Comparison of ENCODE assay signal across 20 cellular contexts in genomic region chr10:87713707-87714106, GRCh38. TPM values are rescaled to one million over a fixed set of nuclear protein-coding genes. Genes with fewer than 3 reads are reported as not detected.
DNase-seq lines count a peak whose midpoint lies in the region; ATAC-seq and TF ChIP-seq lines count a peak whose summit lies in the region.
"Had no signal": no experiment of that assay in that cellular context is flagged by ENCODE, and none has a peak within 500 bp of the region (broad histone marks: within the 10 kb centered on the region; RNA-seq: fewer than 3 reads in every experiment).

No MANE protein-coding gene starts in this region.

- H3K9me3 ChIP-seq in left ventricle myocardium inferior (replicated peaks) (no peaks in the 10 kb centered on the region), heart left ventricle (no peaks in the 10 kb centered on the region), neuron (ENCODE audit: low read length) (no peaks in the 10 kb centered on the region), upper lobe of right lung (no peaks in the 10 kb centered on the region)
- no peaks in the 10 kb centered on the region for H3K9me3 ChIP-seq in CD8-positive, alpha-beta memory T cell (ENCODE audit: low read length)
- H3K9me3 ChIP-seq: SJSA1 had no signal

- peaks cover 9% of the 10 kb centered on the region for H3K36me3 Mint-ChIP-seq in endothelial cell (ENCODE audit: low read depth, unreplicated experiment)
- H3K36me3 Mint-ChIP-seq in CD8-positive, alpha-beta memory T cell: no peaks in the 10 kb centered on the region

- CTCF ChIA-PET in CD8-positive, alpha-beta memory T cell (lab: Charles Lee): no interaction called here

- peak overlapping the region; percentile 18 for H3K27ac ChIP-seq in left ventricle myocardium inferior (replicated peaks)
- peak overlapping the region in 2 of 12 donors; percentile 25 to 57 for H3K27ac ChIP-seq in heart left ventricle
- peak overlapping the region; percentile 55 for H3K27ac ChIP-seq in upper lobe of right lung
- H3K27ac ChIP-seq in CD8-positive, alpha-beta memory T cell (ENCODE audit: low read depth, low read length): no peak overlapping the region
- H3K27ac ChIP-seq: C4-2B, SJSA1 had no signal

- H3K36me3 ChIP-seq in left ventricle myocardium inferior (peaks cover 14% of the 10 kb centered on the region), heart left ventricle (peaks cover 0 to 31% (median 7%) of the 10 kb centered on the region in 9 donors), neuron (ENCODE audit: insufficient read depth, low read length) (no peaks in the 10 kb centered on the region), upper lobe of right lung (peaks cover 71% of the 10 kb centered on the region)
- H3K36me3 ChIP-seq in CD8-positive, alpha-beta memory T cell (ENCODE audit: insufficient read depth, low read length): no peaks in the 10 kb centered on the region

- H3K4me3 Mint-ChIP-seq in endothelial cell (ENCODE audit: unreplicated experiment): no peak overlapping the region
- no peak overlapping the region for H3K4me3 Mint-ChIP-seq in CD8-positive, alpha-beta memory T cell

- H3K4me3 ChIP-seq in left ventricle myocardium inferior: no peak overlapping the region
- no peak overlapping the region for H3K4me3 ChIP-seq in heart left ventricle
- no peak overlapping the region for H3K4me3 ChIP-seq in neuron (ENCODE audit: low read length)
- H3K4me3 ChIP-seq in upper lobe of right lung: no peak overlapping the region
- no peak overlapping the region for H3K4me3 ChIP-seq in CD8-positive, alpha-beta memory T cell (ENCODE audit: low read length)
- H3K4me3 ChIP-seq: SJSA1 had no signal

- DNase-seq in left ventricle myocardium inferior (no peak), heart left ventricle (no peak), endothelial cell (ENCODE audit: low spot score) (no peak), upper lobe of right lung (no peak), NOMO-1 treated with dmso at 0.1 percent for 144 hours (lab: John Stamatoyannopoulos, UW; ENCODE audit: unreplicated experiment) (no peak)
- no peak for DNase-seq in CD8-positive, alpha-beta memory T cell
- DNase-seq: AML-193, DMS53, EL, GF-D8, KG1, NCI-H1092 treated with DMSO at 0.1 percent for 48 hours, NCI-H1436 treated with DMSO at 0.1 percent for 48 hours, NCI-H2029, NCI-H526, OCI-M1 had no signal

- ATAC-seq in heart left ventricle (no peak), upper lobe of right lung (no peak), HG03097 (IDR thresholded peaks at IDR 0.05; ENCODE audit: low FRiP score, unreplicated experiment) (no peak)

- H3K4me1 ChIP-seq in left ventricle myocardium inferior: peaks cover 40% of the 10 kb centered on the region
- H3K4me1 ChIP-seq in heart left ventricle: peaks cover 0 to 35% (median 15%) of the 10 kb centered on the region in 12 donors
- no peaks in the 10 kb centered on the region for H3K4me1 ChIP-seq in neuron (ENCODE audit: insufficient read depth, low read length)
- peaks cover 17% of the 10 kb centered on the region for H3K4me1 ChIP-seq in upper lobe of right lung
- no peaks in the 10 kb centered on the region for H3K4me1 ChIP-seq in CD8-positive, alpha-beta memory T cell (ENCODE audit: insufficient read depth, low read length)
- H3K4me1 ChIP-seq: SJSA1 had no signal

- no peak for TF ChIP-seq CTCF in left ventricle myocardium inferior (IDR thresholded peaks at IDR 0.05; ENCODE audit: borderline replicate concordance)
- no peak for TF ChIP-seq CTCF in heart left ventricle (IDR thresholded peaks at IDR 0.05)
- TF ChIP-seq CTCF in endothelial cell (IDR thresholded peaks at IDR 0.05; ENCODE audit: unreplicated experiment): no peak
- TF ChIP-seq CTCF in upper lobe of right lung (IDR thresholded peaks at IDR 0.05): no peak

- 75 to 87% (median 81%) methylated on average over 3 of the region's 3 CpGs for WGBS in heart left ventricle, 4 donors

- H3K27me3 ChIP-seq in left ventricle myocardium inferior (ENCODE audit: low read depth): no peaks in the 10 kb centered on the region
- H3K27me3 ChIP-seq in heart left ventricle: no peaks in the 10 kb centered on the region
- H3K27me3 ChIP-seq in neuron (ENCODE audit: insufficient read depth, low read length): no peaks in the 10 kb centered on the region
- no peaks in the 10 kb centered on the region for H3K27me3 ChIP-seq in upper lobe of right lung
- H3K27me3 ChIP-seq in CD8-positive, alpha-beta memory T cell (ENCODE audit: insufficient read depth, low read length, poor library complexity, severe bottlenecking): no peaks in the 10 kb centered on the region
- H3K27me3 ChIP-seq: SJSA1 had no signal

- H3K9me3 Mint-ChIP-seq in endothelial cell (ENCODE audit: unreplicated experiment): no peaks in the 10 kb centered on the region
- H3K9me3 Mint-ChIP-seq in CD8-positive, alpha-beta memory T cell: no peaks in the 10 kb centered on the region

- no peaks in the 10 kb centered on the region for H3K27me3 Mint-ChIP-seq in endothelial cell (ENCODE audit: unreplicated experiment)
- peaks cover 4 to 9% of the 10 kb centered on the region in 2 donors for H3K27me3 Mint-ChIP-seq in CD8-positive, alpha-beta memory T cell

- no peak for TF ChIP-seq POLR2A in heart left ventricle (IDR thresholded peaks at IDR 0.05)

- intact Hi-C loops in left ventricle myocardium inferior (cut with micrococcal nuclease) (loop anchor here (10.0 kb wide), 1 partner anchor 49 kb away; no protein-coding TSS in a partner anchor), heart left ventricle (cut with DNase I) (loop anchor here in 1 of 10 donors (5.0 kb wide), 1 partner anchor 41 kb away; no protein-coding TSS in a partner anchor), upper lobe of right lung (cut with DNase I) (loop anchor here (10.0 kb wide), 1 partner anchor 49 kb away; no protein-coding TSS in a partner anchor)

- H3K27ac Mint-ChIP-seq in endothelial cell (ENCODE audit: unreplicated experiment): peak overlapping the region; percentile 11
- H3K27ac Mint-ChIP-seq in CD8-positive, alpha-beta memory T cell: no peak overlapping the region

- H2AFZ ChIP-seq in neuron (ENCODE audit: low read depth, low read length): peak overlapping the region; percentile 42

- POLR2A ChIA-PET in CD8-positive, alpha-beta memory T cell (lab: Charles Lee): no interaction called here

- peaks cover 32% of the 10 kb centered on the region for H3K4me1 Mint-ChIP-seq in endothelial cell (ENCODE audit: unreplicated experiment)
- peaks cover 0 to 5% (median 0%) of the 10 kb centered on the region in 3 donors for H3K4me1 Mint-ChIP-seq in CD8-positive, alpha-beta memory T cell

RNA-seq across cellular contexts. Expression of gene PAPSS2, which starts 54.0 kb away (rescaled TPM):
- total RNA-seq in left ventricle myocardium inferior: 10.6 TPM
- 10 to 100 TPM in 3 of 9 donors, 1 to 10 TPM in 6; 3.1 to 32.6 (median 9.0) TPM for total RNA-seq in heart left ventricle
- polyA plus RNA-seq in heart left ventricle: 1 to 10 TPM; 1.9 to 5.8 TPM
- total RNA-seq in endothelial cell (ENCODE audit: unreplicated experiment): 31.0 TPM
- total RNA-seq in upper lobe of right lung: 210 TPM
- total RNA-seq in CD8-positive, alpha-beta memory T cell: under 1 TPM; 0.18 to 0.46 TPM
- polyA plus RNA-seq in CD8-positive, alpha-beta memory T cell: 0.08 TPM
